In genomic region chr2:2872713-2873449, GRCh38 we compare ENCODE assay signal across 2 cellular contexts.
TF ChIP-seq lines count a peak whose summit lies in the region.

No MANE protein-coding gene starts in this region.

TF ChIP-seq in IMR-90, 13 proteins besides CTCF, POLR2A, EP300 and RAD21:
- TF ChIP-seq USF2 (IDR thresholded peaks at IDR 0.05; ENCODE audit: low read depth, low read length) (no peak), MXI1 (IDR thresholded peaks at IDR 0.05; ENCODE audit: borderline replicate concordance, low read depth, low read length) (no peak), MAZ (IDR thresholded peaks at IDR 0.05; ENCODE audit: borderline replicate concordance, low read depth, low read length) (no peak), MAFK (IDR thresholded peaks at IDR 0.05; ENCODE audit: low read depth, low read length) (no peak), SMC3 (IDR thresholded peaks at IDR 0.05; ENCODE audit: low read depth, low read length) (no peak), NFE2L2 (IDR thresholded peaks at IDR 0.05; ENCODE audit: low read depth, low read length) (no peak), CEBPB (IDR thresholded peaks at IDR 0.05; ENCODE audit: low read depth, low read length) (no peak), RFX5 (IDR thresholded peaks at IDR 0.05; ENCODE audit: low read depth, low read length) (no peak), FOS (IDR thresholded peaks at IDR 0.05; ENCODE audit: low read depth, low read length) (no peak), ELK1 (IDR thresholded peaks at IDR 0.05; ENCODE audit: borderline replicate concordance, low read depth, low read length) (no peak), CHD1 (IDR thresholded peaks at IDR 0.05; ENCODE audit: low read depth, low read length) (no peak), BHLHE40 (IDR thresholded peaks at IDR 0.05; ENCODE audit: low read depth, low read length) (no peak), RCOR1 (IDR thresholded peaks at IDR 0.05; ENCODE audit: insufficient replicate concordance, low read length) (no peak)
TF ChIP-seq in IMR-90: peak in this region for 0.

TF ChIP-seq in H1, 55 proteins besides CTCF, POLR2A, EP300 and RAD21:
- TF ChIP-seq JUND (IDR thresholded peaks at IDR 0.05; ENCODE audit: low read length) (no peak), YY1 (IDR thresholded peaks at IDR 0.05; ENCODE audit: low read depth, low read length) (no peak), NRF1 (IDR thresholded peaks at IDR 0.05; ENCODE audit: low read depth, low read length) (no peak), SIRT6 (IDR thresholded peaks at IDR 0.05; ENCODE audit: low read length) (no peak), SP2 (IDR thresholded peaks at IDR 0.05; ENCODE audit: low read length) (no peak), GTF2F1 (IDR thresholded peaks at IDR 0.05; ENCODE audit: borderline replicate concordance, low read depth, low read length) (no peak), KDM5A (IDR thresholded peaks at IDR 0.05; ENCODE audit: low read length) (no peak), ASH2L (IDR thresholded peaks at IDR 0.05; ENCODE audit: low read length) (no peak), CREB1 (IDR thresholded peaks at IDR 0.05) (no peak), CBX8 (IDR thresholded peaks at IDR 0.05; ENCODE audit: borderline replicate concordance, low read depth, low read length) (no peak), GABPA (IDR thresholded peaks at IDR 0.05; ENCODE audit: borderline replicate concordance, insufficient read depth, low read length) (no peak)
